ENCODE assay signal across 9 cellular contexts in the genomic region with DNA sequence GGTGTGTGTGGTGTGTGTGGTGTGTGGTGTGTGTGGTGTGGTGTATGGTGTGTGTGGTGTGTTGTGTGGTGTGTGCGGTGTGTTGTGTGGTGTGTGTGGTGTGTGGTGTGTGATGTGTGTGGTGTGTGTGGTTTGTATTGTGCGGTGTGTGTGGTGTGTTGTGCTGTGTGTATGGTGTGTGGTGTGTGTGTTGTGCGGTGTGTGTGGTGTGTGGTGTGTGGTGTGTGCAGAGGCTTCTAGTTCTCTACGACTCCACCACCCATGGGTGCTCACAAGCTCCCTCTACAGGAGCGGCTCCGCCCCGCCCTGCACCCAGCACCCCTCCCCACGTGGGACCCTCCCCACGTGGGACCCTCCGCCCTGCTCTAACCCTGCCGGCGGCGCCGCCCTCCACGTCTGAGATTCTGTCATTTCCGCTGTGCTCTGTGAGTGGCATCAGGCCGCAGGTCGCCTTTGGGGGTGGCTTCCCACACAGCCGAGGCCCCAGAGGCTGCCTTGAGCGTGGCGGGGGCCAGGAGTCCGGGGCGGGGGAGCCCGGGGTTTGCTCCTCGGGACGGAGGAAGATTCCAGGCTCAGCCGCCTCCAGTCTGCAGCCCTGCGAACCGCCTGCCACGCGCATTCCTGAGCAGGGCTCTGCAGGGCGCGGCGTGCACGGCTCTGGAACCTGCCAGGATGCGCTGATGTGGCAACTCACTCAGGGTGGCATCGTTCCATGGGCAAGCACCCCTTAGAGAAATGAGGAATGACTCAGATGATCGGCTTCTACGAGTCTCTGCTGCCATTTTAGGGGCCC. TPM values are rescaled to one million over a fixed set of nuclear protein-coding genes. Genes with fewer than 3 reads are reported as not detected.
DNase-seq lines count a peak whose midpoint lies in the region; ATAC-seq lines count a peak whose summit lies in the region.
"Had no signal": no experiment of that assay in that cellular context is flagged by ENCODE, and none has a peak within 500 bp of the region (broad histone marks: within the 10 kb centered on the region; RNA-seq: fewer than 3 reads in every experiment).

No MANE protein-coding gene starts in this region.

- no peaks in the 10 kb centered on the region for H3K9me3 Mint-ChIP-seq in CD4-positive, CD25-positive, alpha-beta regulatory T cell
- H3K9me3 Mint-ChIP-seq in activated T-helper 17 cell treated with anti-CD3 and anti-CD28 coated beads, Interleukin-2, amount 50 U/mL, for 72 hours = no peaks in the 10 kb centered on the region
- peaks cover 0 to 1% (median 0%) of the 10 kb centered on the region in 6 donors for H3K9me3 Mint-ChIP-seq in immature natural killer cell

- H3K4me1 ChIP-seq in CD4-positive, CD25-positive, alpha-beta regulatory T cell (ENCODE audit: control insufficient read depth, insufficient read depth, low read length, poor library complexity, severe bottlenecking) = peaks cover 14% of the 10 kb centered on the region
- H3K4me1 ChIP-seq: parathyroid adenoma had no signal

- ATAC-seq in CD4-positive, CD25-positive, alpha-beta regulatory T cell (ENCODE audit: low read depth in 2 of 2) = no peak
- ATAC-seq in activated T-helper 17 cell treated with anti-CD3 and anti-CD28 coated beads, Interleukin-2, amount 50 U/mL, for 72 hours (replicated peaks) = peak; percentile 7
- ATAC-seq in GM21423 (IDR thresholded peaks at IDR 0.05; ENCODE audit: unreplicated experiment) (no peak), GM18907 (IDR thresholded peaks at IDR 0.05; ENCODE audit: unreplicated experiment) (no peak), GM19395 (IDR thresholded peaks at IDR 0.05; ENCODE audit: unreplicated experiment) (no peak)

- no peak overlapping the region for H3K4me3 ChIP-seq in CD4-positive, CD25-positive, alpha-beta regulatory T cell (ENCODE audit: low read depth, low read length)
- no peak overlapping the region for H3K4me3 ChIP-seq in MG63

- no peaks in the 10 kb centered on the region for H3K36me3 Mint-ChIP-seq in CD4-positive, CD25-positive, alpha-beta regulatory T cell
- H3K36me3 Mint-ChIP-seq in activated T-helper 17 cell treated with anti-CD3 and anti-CD28 coated beads, Interleukin-2, amount 50 U/mL, for 72 hours (ENCODE audit: low read depth) = peaks cover 6% of the 10 kb centered on the region
- peaks cover 0 to 3% (median 0%) of the 10 kb centered on the region in 3 donors for H3K36me3 Mint-ChIP-seq in immature natural killer cell

- H3K27me3 Mint-ChIP-seq in CD4-positive, CD25-positive, alpha-beta regulatory T cell = peaks cover 4% of the 10 kb centered on the region
- H3K27me3 Mint-ChIP-seq in activated T-helper 17 cell treated with anti-CD3 and anti-CD28 coated beads, Interleukin-2, amount 50 U/mL, for 72 hours = no peaks in the 10 kb centered on the region
- peaks cover 5 to 36% (median 22%) of the 10 kb centered on the region in 3 donors for H3K27me3 Mint-ChIP-seq in immature natural killer cell (ENCODE audit: low read depth in 3 of 3)

- no peak overlapping the region for H3K27ac ChIP-seq in CD4-positive, CD25-positive, alpha-beta regulatory T cell (ENCODE audit: insufficient read depth, low read length, poor library complexity, severe bottlenecking)
- H3K27ac ChIP-seq: parathyroid adenoma had no signal

- H3K9me3 ChIP-seq in CD4-positive, CD25-positive, alpha-beta regulatory T cell (ENCODE audit: control insufficient read depth in 2 of 2, low read length in 2 of 2) = no peaks in the 10 kb centered on the region
- H3K9me3 ChIP-seq in MG63 = no peaks in the 10 kb centered on the region

- DNase-seq in CD4-positive, CD25-positive, alpha-beta regulatory T cell = peak; percentile 19 to 35 (median 26)
- DNase-seq in MG63 (peak; percentile 41), immature natural killer cell (peak; percentile 31 to 47 (median 42)), DMS114 treated with DMSO at 0.1 percent for 48 hours (lab: John Stamatoyannopoulos, UW; ENCODE audit: unreplicated experiment) (no peak)

- H3K4me3 Mint-ChIP-seq in CD4-positive, CD25-positive, alpha-beta regulatory T cell = no peak overlapping the region
- peak overlapping the region; percentile 82 for H3K4me3 Mint-ChIP-seq in activated T-helper 17 cell treated with anti-CD3 and anti-CD28 coated beads, Interleukin-2, amount 50 U/mL, for 72 hours
- H3K4me3 Mint-ChIP-seq in immature natural killer cell = peak overlapping the region in 3 of 5 donors; percentile 72 to 81 (median 75)

- peak overlapping the region; percentile 74 to 93 (median 92) for H3K27ac Mint-ChIP-seq in CD4-positive, CD25-positive, alpha-beta regulatory T cell
- H3K27ac Mint-ChIP-seq in activated T-helper 17 cell treated with anti-CD3 and anti-CD28 coated beads, Interleukin-2, amount 50 U/mL, for 72 hours = peak overlapping the region; percentile 84
- H3K27ac Mint-ChIP-seq in immature natural killer cell = peak overlapping the region; percentile 52 to 99 (median 90)

- H3K4me1 Mint-ChIP-seq in CD4-positive, CD25-positive, alpha-beta regulatory T cell = peaks cover 10 to 37% (median 19%) of the 10 kb centered on the region in 4 donors
- peaks cover 33% of the 10 kb centered on the region for H3K4me1 Mint-ChIP-seq in activated T-helper 17 cell treated with anti-CD3 and anti-CD28 coated beads, Interleukin-2, amount 50 U/mL, for 72 hours
- H3K4me1 Mint-ChIP-seq in immature natural killer cell = peaks cover 46 to 49% of the 10 kb centered on the region in 2 donors

- no peaks in the 10 kb centered on the region for H3K36me3 ChIP-seq in CD4-positive, CD25-positive, alpha-beta regulatory T cell (ENCODE audit: control insufficient read depth, insufficient read depth, low read length)
- H3K36me3 ChIP-seq in MG63 = no peaks in the 10 kb centered on the region

- no peaks in the 10 kb centered on the region for H3K27me3 ChIP-seq in CD4-positive, CD25-positive, alpha-beta regulatory T cell (ENCODE audit: control insufficient read depth, insufficient read depth, low read length)
- H3K27me3 ChIP-seq in MG63 = no peaks in the 10 kb centered on the region

RNA-seq across cellular contexts. Expression of a gene that starts 37.0 kb away (rescaled TPM):
- 250 TPM for total RNA-seq in CD4-positive, CD25-positive, alpha-beta regulatory T cell
- polyA plus RNA-seq in CD4-positive, CD25-positive, alpha-beta regulatory T cell = 100 to 1,000 TPM; 115 to 123 (median 119) TPM
- 89.7 and 126 TPM in 2 replicates for total RNA-seq in MG63 (2014; rRNA removed; shearing (Covaris generic); ENCODE audit: low replicate concordance)
- 100 to 1,000 TPM; 113 to 118 TPM for total RNA-seq in activated T-helper 17 cell treated with anti-CD3 and anti-CD28 coated beads, Interleukin-2, amount 50 U/mL, for 72 hours
- polyA plus RNA-seq in immature natural killer cell = 100 to 1,000 TPM; 184 to 205 (median 185) TPM

Comparison
In these comparisons a context has a peak if more than half of its experiments do, and no peak if none do; other contexts are left out.
1. H3K4me3 Mint-ChIP-seq: peak in activated T-helper 17 cell treated with anti-CD3 and anti-CD28 coated beads, Interleukin-2, amount 50 U/mL, for 72 hours (single experiment) and immature natural killer cell (3 of 5); none in CD4-positive, CD25-positive, alpha-beta regulatory T cell (0 of 4).
2. Peak in every context shown above with its lines, with median percentiles within 50 percentile points of each other: H3K27ac Mint-ChIP-seq.